ENCODE assay signal across 8 cellular contexts in the genomic region with DNA sequence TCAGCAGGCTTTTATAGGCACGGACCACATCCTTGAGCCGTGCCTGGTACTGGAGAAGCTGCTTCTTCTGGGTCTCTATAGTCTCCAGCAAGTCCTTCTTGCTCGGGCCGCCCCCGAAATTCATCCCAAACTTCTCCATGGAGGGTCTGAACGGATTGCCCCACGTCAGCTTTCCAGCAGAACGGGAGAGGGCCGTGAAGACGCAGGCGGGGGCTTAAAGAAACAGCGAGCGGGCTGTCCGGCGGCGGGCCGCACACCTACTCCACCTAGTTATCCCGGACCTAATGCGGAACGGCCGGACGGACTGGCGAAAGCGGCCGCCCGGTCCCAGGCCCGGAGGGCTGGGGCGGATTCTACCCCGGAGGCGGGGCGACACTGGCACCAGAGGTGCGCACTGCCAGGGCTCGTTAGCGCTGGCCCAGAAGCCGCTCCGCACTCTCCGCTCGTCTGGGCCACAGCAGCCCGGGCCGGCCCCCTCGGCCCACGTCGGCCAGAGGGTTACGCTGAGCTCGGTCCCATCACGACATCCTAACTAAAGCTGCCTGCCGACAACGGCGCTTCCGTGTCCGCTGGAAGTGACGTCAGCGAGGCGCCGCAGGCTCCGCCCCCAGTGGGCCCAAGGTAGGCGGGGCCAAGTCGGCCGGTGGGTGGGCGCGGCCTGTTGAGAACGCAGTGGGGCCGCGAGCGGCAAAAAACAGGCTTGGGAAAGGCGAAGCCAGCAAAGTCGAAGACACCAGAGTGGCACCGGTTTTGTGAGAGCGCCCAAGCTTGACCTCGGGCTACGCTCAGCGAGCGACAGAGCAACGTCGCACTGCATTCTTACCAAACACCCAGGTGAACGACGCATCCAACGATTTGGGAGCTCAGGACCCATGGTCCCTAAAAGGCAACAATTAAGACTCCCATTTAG. TPM values are rescaled to one million over a fixed set of nuclear protein-coding genes. Genes with fewer than 3 reads are reported as not detected.
DNase-seq lines count a peak whose midpoint lies in the region; ATAC-seq and TF ChIP-seq lines count a peak whose summit lies in the region.

GCC1 (minus strand) TSS at position 553 of the 910 bp plus-strand sequence; CDS start at position 139, 414 bp downstream.

- intact Hi-C loops in Right ventricle myocardium inferior (cut with DNase I): no loop called here

- H3K4me1 ChIP-seq in trophoblast cell (ENCODE audit: control insufficient read depth in 1 of 2, insufficient read depth in 2 of 2, low read length in 2 of 2): peaks cover 23 to 29% of the 10 kb centered on the region in 2 experiments
- H3K4me1 ChIP-seq in tibial nerve: peaks cover 0 to 74% (median 39%) of the 10 kb centered on the region in 4 donors

- H3K27ac ChIP-seq in trophoblast cell (ENCODE audit: low read depth, low read length) (peak within 1 kb of the TSS; percentile 24), tibial nerve (peak within 1 kb of the TSS; percentile 85 to 93 (median 90))

- H4K91ac ChIP-seq in trophoblast cell (ENCODE audit: low read depth, low read length): peak within 1 kb of the TSS; percentile 70

- ATAC-seq in HG02610 (IDR thresholded peaks at IDR 0.05; ENCODE audit: unreplicated experiment): peak; percentile 84
- ATAC-seq in Right ventricle myocardium inferior: peak; percentile 85

- H3K9me3 ChIP-seq in trophoblast cell (ENCODE audit: insufficient read depth, low read depth, low read length): no peaks in the 10 kb centered on the region
- H3K9me3 ChIP-seq in tibial nerve: no peaks in the 10 kb centered on the region

- peak within 1 kb of the TSS; percentile 86 for H3K4me2 ChIP-seq in trophoblast cell (ENCODE audit: low read length)

- peaks cover 16% of the 10 kb centered on the region for H3K79me1 ChIP-seq in trophoblast cell (ENCODE audit: low read length)

- H2BK12ac ChIP-seq in trophoblast cell (ENCODE audit: low read length): no peak within 1 kb of the TSS

- peak within 1 kb of the TSS; percentile 18 for H2BK5ac ChIP-seq in trophoblast cell (ENCODE audit: low read depth, low read length, poor library complexity)

- no peak within 1 kb of the TSS for H3K23ac ChIP-seq in trophoblast cell (ENCODE audit: low read length)

- peak within 1 kb of the TSS; percentile 93 for H2AFZ ChIP-seq in trophoblast cell (ENCODE audit: insufficient read depth, low read length, poor library complexity)

- peak within 1 kb of the TSS; percentile 78 for H3K9ac ChIP-seq in trophoblast cell (ENCODE audit: low read length)

- H2BK120ac ChIP-seq in trophoblast cell (ENCODE audit: insufficient read depth, low read length, poor library complexity): peak within 1 kb of the TSS; percentile 44

- TF ChIP-seq CTCF in GM12864 (IDR thresholded peaks at IDR 0.05; ENCODE audit: low read depth, low read length, missing control alignments) (no peak), tibial nerve (IDR thresholded peaks at IDR 0.05) (peak in 2 of 5 experiments; percentile 6 to 25)

- peak within 1 kb of the TSS; percentile 85 for H3K4me3 ChIP-seq in GM12864 (ENCODE audit: low read depth, low read length)
- peak within 1 kb of the TSS; percentile 86 for H3K4me3 ChIP-seq in trophoblast cell (ENCODE audit: low read depth, low read length)
- peak within 1 kb of the TSS; percentile 79 to 91 (median 86) for H3K4me3 ChIP-seq in tibial nerve

- H3K36me3 ChIP-seq in trophoblast cell (ENCODE audit: control insufficient read depth in 1 of 2, insufficient read depth in 2 of 2, low read length in 2 of 2): peaks cover 17 to 24% of the 10 kb centered on the region in 2 experiments
- peaks cover 0 to 39% (median 8%) of the 10 kb centered on the region in 3 donors for H3K36me3 ChIP-seq in tibial nerve

- DNase-seq in GM12864 (ENCODE audit: low read depth) (peak; percentile 50), NCI-H1092 (lab: John Stamatoyannopoulos, UW) (peak; percentile 82), SW 1271 (lab: John Stamatoyannopoulos, UW) (peak; percentile 40 to 75), Right ventricle myocardium inferior (ENCODE audit: missing footprints) (peak; percentile 96), trophoblast cell (peak; percentile 90 to 97), tibial nerve (ENCODE audit: low spot score in 2 of 2) (peak; percentile 88 to 94)
- DNase-seq in activated naive CD8-positive, alpha-beta T cell treated with anti-CD3 and anti-CD28 coated beads, Interleukin-2, amount 50 U/mL, for 16 hours (ENCODE audit: low read depth, low spot score): peak; percentile 89

- peaks cover 14% of the 10 kb centered on the region for H3K79me2 ChIP-seq in trophoblast cell (ENCODE audit: control insufficient read depth, insufficient read depth, low read length, poor library complexity)

- no peaks in the 10 kb centered on the region for H3K27me3 ChIP-seq in trophoblast cell (ENCODE audit: insufficient read depth, low read length)
- H3K27me3 ChIP-seq in tibial nerve: no peaks in the 10 kb centered on the region

- H3K4ac ChIP-seq in trophoblast cell (ENCODE audit: low read depth, low read length): peak within 1 kb of the TSS; percentile 48

- peak within 1 kb of the TSS; percentile 62 for H3K14ac ChIP-seq in trophoblast cell (ENCODE audit: low read length)

- peak within 1 kb of the TSS; percentile 91 for H4K8ac ChIP-seq in trophoblast cell (ENCODE audit: low read depth, low read length)

- peak within 1 kb of the TSS; percentile 6 for H2AK5ac ChIP-seq in trophoblast cell (ENCODE audit: low read length)

- peak within 1 kb of the TSS; percentile 54 for H3K18ac ChIP-seq in trophoblast cell (ENCODE audit: low read length)

- peak; percentile 89 to 97 for TF ChIP-seq EP300 in tibial nerve (IDR thresholded peaks at IDR 0.05)

- TF ChIP-seq POLR2A in tibial nerve (IDR thresholded peaks at IDR 0.05): peak; percentile 86 to 92

- peak within 1 kb of the TSS; percentile 88 for H4K12ac ChIP-seq in trophoblast cell (ENCODE audit: low read depth, low read length)

- WGBS in trophoblast cell (ENCODE audit: extremely low coverage, insufficient coverage, insufficient read length): no CpG with 5 or more reads among the region's 78 CpGs
- 4% methylated on average over 44 to 49 of the region's 78 CpGs for WGBS in tibial nerve, 2 donors

RNA-seq across cellular contexts. Expression of gene GCC1, which starts in this region (rescaled TPM):
- 7.5 TPM for total RNA-seq in Right ventricle myocardium inferior
- 9.0 TPM in 2 replicates for polyA plus RNA-seq in trophoblast cell (2013)
- total RNA-seq in tibial nerve: 10 to 100 TPM; 16.0 to 18.3 (median 17.9) TPM

Comparison
In these comparisons a context has a peak if more than half of its experiments do, and no peak if none do; other contexts are left out.
1. Peak in every context shown above with its lines: DNase-seq, ATAC-seq, H3K4me3 ChIP-seq and H3K27ac ChIP-seq.